In genomic region chrX:116009348-116009747, GRCh38 we compare ENCODE assay signal across 16 cellular contexts.
DNase-seq lines count a peak whose midpoint lies in the region; ATAC-seq, FAIRE-seq and TF ChIP-seq lines count a peak whose summit lies in the region.
"Had no signal": no experiment of that assay in that cellular context is flagged by ENCODE, and none has a peak within 500 bp of the region (broad histone marks: within the 10 kb centered on the region; RNA-seq: fewer than 3 reads in every experiment).

No MANE protein-coding gene starts in this region.

- TF ChIP-seq POLR2A in A549 (IDR thresholded peaks at IDR 0.05; ENCODE audit: low read length): no peak
- TF ChIP-seq POLR2A in spleen (IDR thresholded peaks at IDR 0.05): no peak

- intact Hi-C loops in spleen (cut with DNase I; ENCODE audit: low total_unique reads): no loop called here

- TF ChIP-seq CTCF in A549 (IDR thresholded peaks at IDR 0.05): no peak
- TF ChIP-seq CTCF in spleen (IDR thresholded peaks at IDR 0.05 in 8 of 11, conservative IDR thresholded peaks at IDR 0.05 in 3 of 11): no peak

- H3K36me3 ChIP-seq in spleen: no peaks in the 10 kb centered on the region
- H3K36me3 ChIP-seq: colonic mucosa had no signal

- no peaks in the 10 kb centered on the region for H3K4me1 ChIP-seq in A549
- H3K4me1 ChIP-seq in spleen: no peaks in the 10 kb centered on the region
- H3K4me1 ChIP-seq: colonic mucosa had no signal

- CTCF ChIA-PET in A549 (lab: Yijun Ruan, JAX): no interaction called here

- FAIRE-seq in A549 (lab: Jason Lieb, UNC): peak; percentile 54
- FAIRE-seq: A204.1 had no signal

- POLR2A ChIA-PET in A549 (lab: Yijun Ruan, JAX): no interaction called here

- H3K27me3 ChIP-seq in spleen (replicated peaks in 1 of 7): no peaks in the 10 kb centered on the region
- H3K27me3 ChIP-seq: colonic mucosa had no signal

- H3K27ac ChIP-seq in A549: no peak overlapping the region
- no peak overlapping the region for H3K27ac ChIP-seq in spleen
- H3K27ac ChIP-seq: colonic mucosa, GM23248 had no signal

- no peak for ATAC-seq in A549
- ATAC-seq in GM19438 (IDR thresholded peaks at IDR 0.05; ENCODE audit: low read depth, unreplicated experiment): peak; percentile 1
- ATAC-seq in HG03103 (IDR thresholded peaks at IDR 0.05; ENCODE audit: low read depth, unreplicated experiment): peak; percentile 1
- no peak for ATAC-seq in HG03520 (IDR thresholded peaks at IDR 0.05; ENCODE audit: unreplicated experiment)

- H3K9me3 ChIP-seq in A549 (no peaks in the 10 kb centered on the region; the same call in 2 of the 3 replicates), spleen (peaks cover 0 to 5% (median 0%) of the 10 kb centered on the region in 8 donors)
- H3K9me3 ChIP-seq: colonic mucosa had no signal

- TF ChIP-seq RAD21 in A549 (conservative IDR thresholded peaks at IDR 0.05 in 1 of 2, IDR thresholded peaks at IDR 0.05 in 1 of 2): no peak

- H3K4me3 ChIP-seq in A549: no peak overlapping the region
- H3K4me3 ChIP-seq in spleen: no peak overlapping the region
- H3K4me3 ChIP-seq: colonic mucosa, GM23248 had no signal

- no peak overlapping the region for H3K4me2 ChIP-seq in A549

- WGBS in A549 (ENCODE audit: missing lambda C conversion rate): 0% methylated on average over 1 of the region's 1 CpG
- WGBS in spleen, 5 donors: 73 to 100% (median 83%) methylated on average over 1 of the region's 1 CpG

- no peak for TF ChIP-seq EP300 in A549 (IDR thresholded peaks at IDR 0.05)

- DNase-seq in A549 (ENCODE audit: low read depth in 1 of 2, low spot score in 1 of 2) (no peak), islet precursor cell (peak; percentile 62), spleen (no peak), nucleus accumbens (lab: John Stamatoyannopoulos, UW) (no peak)
- no peak for DNase-seq in activated CD4-positive, alpha-beta T cell treated with anti-CD3 and anti-CD28 coated beads for 48 hours
- DNase-seq: activated naive CD4-positive, alpha-beta T cell treated with Interleukin-2 at 50 U/mL for 16 hours; colonic mucosa; DMS79 treated with DMSO at 0.1 percent for 48 hours; GM23248; NCI-H1092; SIG-M5; stimulated activated CD4-positive, alpha-beta T cell treated with anti-CD3 and anti-CD28 coated beads, Interleukin-4, amount 100 ng/mL, for 24 hours had no signal

TF ChIP-seq in A549, 52 proteins besides CTCF, POLR2A, EP300 and RAD21:
- TF ChIP-seq HOXB13 (CRISPR knock-in tag; IDR thresholded peaks at IDR 0.05; ENCODE audit: low read depth) (no peak), MAX (IDR thresholded peaks at IDR 0.05) (no peak), HEYL (CRISPR knock-in tag; IDR thresholded peaks at IDR 0.05) (no peak), ESRRA (IDR thresholded peaks at IDR 0.05; ENCODE audit: borderline replicate concordance, low read length) (no peak), TP53 (CRISPR knock-in tag; IDR thresholded peaks at IDR 0.05) (no peak), MAZ (IDR thresholded peaks at IDR 0.05; ENCODE audit: borderline replicate concordance, low read depth, low read length) (no peak), PBX3 (IDR thresholded peaks at IDR 0.05) (no peak), ELK1 (IDR thresholded peaks at IDR 0.05; ENCODE audit: low read depth, low read length) (no peak), ZNF302 (CRISPR knock-in tag; IDR thresholded peaks at IDR 0.05) (no peak), ZC3H11A (IDR thresholded peaks at IDR 0.05) (no peak)

Comparison
In these comparisons a context has a peak if more than half of its experiments do, and no peak if none do; other contexts are left out.
1. ATAC-seq: peak in GM19438 (single experiment) and HG03103 (single experiment); none in A549 (0 of 2) and HG03520 (single experiment).